8 cellular contexts compared by ENCODE assay signal in genomic region chr19:55585658-55586339, GRCh38. TPM values are rescaled to one million over a fixed set of nuclear protein-coding genes. Genes with fewer than 3 reads are reported as not detected.
DNase-seq lines count a peak whose midpoint lies in the region; TF ChIP-seq lines count a peak whose summit lies in the region.

No MANE protein-coding gene starts in this region.

- TF ChIP-seq CTCF in spleen (IDR thresholded peaks at IDR 0.05 in 8 of 11, conservative IDR thresholded peaks at IDR 0.05 in 3 of 11), result no peak

- intact Hi-C loops in spleen (cut with DNase I; ENCODE audit: low total_unique reads), result no loop called here

- H3K4me3 ChIP-seq in spleen, result peak overlapping the region in 7 of 8 donors; percentile 19 to 71 (median 37)

- in situ Hi-C loops in SK-MEL-5 (cut with HindIII; ENCODE audit: low pct_unique_long_range_greater_than_20kb, low sequenced_read_pairs), result no loop called here
- in situ Hi-C loops in KBM-7 (cut with MboI; ENCODE audit: low pct_unique_long_range_greater_than_20kb, low sequenced_read_pairs), result no loop called here

- TF ChIP-seq POLR2A in spleen (IDR thresholded peaks at IDR 0.05), result no peak

- DNase-seq in AG20443 (ENCODE audit: low spot score) (peak; percentile 51), HT-29 (ENCODE audit: low spot score) (peak; percentile 32), SK-MEL-5 (ENCODE audit: low read depth, low spot score) (peak; percentile 66), islet precursor cell (peak; percentile 90), spleen (peak; percentile 89), superior temporal gyrus (ENCODE audit: extremely low spot score) (no peak), KBM-7 (no peak)
- DNase-seq in central memory CD4-positive, alpha-beta T cell, result peak; percentile 18

- WGBS in spleen, 5 donors, result 3 to 7% (median 4%) methylated on average over 27 to 34 of the region's 36 CpGs

- H3K4me1 ChIP-seq in spleen, result peaks cover 27 to 44% (median 40%) of the 10 kb centered on the region in 6 donors

- H3K27ac ChIP-seq in spleen, result peak overlapping the region in 6 of 8 donors; percentile 7 to 65 (median 46)

- H3K36me3 ChIP-seq in spleen, result no peaks in the 10 kb centered on the region

- H3K9me3 ChIP-seq in spleen, result no peaks in the 10 kb centered on the region

- H3K27me3 ChIP-seq in spleen (replicated peaks in 1 of 7), result peaks cover 0 to 26% (median 0%) of the 10 kb centered on the region in 7 donors

RNA-seq across cellular contexts. Expression of gene ZNF579, which starts 5.2 kb away (rescaled TPM):
- 17.0 and 23.1 TPM in 2 replicates for total RNA-seq in HT-29 (2014; rRNA removed; shearing (Covaris generic))
- total RNA-seq in SK-MEL-5 (2014; rRNA removed; shearing (Covaris generic)), result 2.4 and 3.8 TPM in 2 replicates
- 8.3 and 11.0 TPM in 2 replicates for polyA plus RNA-seq in SK-MEL-5 (2015; cell fraction: cytosol; rRNA removed)
- polyA plus RNA-seq in SK-MEL-5 (2015; cell fraction: nucleus; rRNA removed), result 14.2 and 18.3 TPM in 2 replicates
- 10 to 100 TPM in 2 of 7 donors, 1 to 10 TPM in 4, under 1 TPM in 1; 0.72 to 10.6 (median 6.5) TPM for total RNA-seq in spleen
- polyA plus RNA-seq in spleen, result 1 to 10 TPM; 2.8 to 6.9 (median 3.4) TPM

RNA-seq across cellular contexts. Expression of gene FIZ1, which starts 13.5 kb away (rescaled TPM):
- total RNA-seq in HT-29 (2014; rRNA removed; shearing (Covaris generic)), result 15.9 and 19.2 TPM in 2 replicates
- 1.9 and 5.3 TPM in 2 replicates for total RNA-seq in SK-MEL-5 (2014; rRNA removed; shearing (Covaris generic))
- polyA plus RNA-seq in SK-MEL-5 (2015; cell fraction: cytosol; rRNA removed), result 11.5 and 18.5 TPM in 2 replicates
- 12.3 and 23.2 TPM in 2 replicates for polyA plus RNA-seq in SK-MEL-5 (2015; cell fraction: nucleus; rRNA removed)
- 10 to 100 TPM in 5 of 7 donors, 1 to 10 TPM in 2; 7.6 to 17.3 (median 11.4) TPM for total RNA-seq in spleen
- 10 to 100 TPM in 1 of 3 donors, 1 to 10 TPM in 2; 5.1 to 11.5 (median 7.8) TPM for polyA plus RNA-seq in spleen

RNA-seq across cellular contexts. Expression of gene ZNF524, which starts 14.3 kb away (rescaled TPM):
- 69.6 and 81.2 TPM in 2 replicates for total RNA-seq in HT-29 (2014; rRNA removed; shearing (Covaris generic))
- total RNA-seq in SK-MEL-5 (2014; rRNA removed; shearing (Covaris generic)), result 4.7 and 5.5 TPM in 2 replicates
- 12.9 and 13.0 TPM in 2 replicates for polyA plus RNA-seq in SK-MEL-5 (2015; cell fraction: cytosol; rRNA removed)
- polyA plus RNA-seq in SK-MEL-5 (2015; cell fraction: nucleus; rRNA removed), result 8.7 and 12.1 TPM in 2 replicates
- 10 to 100 TPM; 19.7 to 42.5 (median 23.9) TPM for total RNA-seq in spleen
- 10 to 100 TPM; 33.3 to 57.8 (median 39.2) TPM for polyA plus RNA-seq in spleen

RNA-seq across cellular contexts. Expression of gene ZNF865, which starts 19.6 kb away (rescaled TPM):
- 9.1 and 9.6 TPM in 2 replicates for total RNA-seq in HT-29 (2014; rRNA removed; shearing (Covaris generic))
- 0.69 and 0.85 TPM in 2 replicates for total RNA-seq in SK-MEL-5 (2014; rRNA removed; shearing (Covaris generic))
- 7.4 and 10.0 TPM in 2 replicates for polyA plus RNA-seq in SK-MEL-5 (2015; cell fraction: cytosol; rRNA removed)
- polyA plus RNA-seq in SK-MEL-5 (2015; cell fraction: nucleus; rRNA removed), result 4.5 and 9.0 TPM in 2 replicates
- 10 to 100 TPM; 12.2 to 23.3 (median 17.8) TPM for total RNA-seq in spleen
- polyA plus RNA-seq in spleen, result 10 to 100 TPM in 1 of 3 donors, 1 to 10 TPM in 2; 4.8 to 10.4 (median 5.3) TPM

RNA-seq across cellular contexts. Expression of gene ZNF784, which starts 38.6 kb away (rescaled TPM):
- 17.5 and 19.9 TPM in 2 replicates for total RNA-seq in HT-29 (2014; rRNA removed; shearing (Covaris generic))
- total RNA-seq in SK-MEL-5 (2014; rRNA removed; shearing (Covaris generic)), result 1.7 and 1.8 TPM in 2 replicates
- 1.5 and 1.7 TPM in 2 replicates for polyA plus RNA-seq in SK-MEL-5 (2015; cell fraction: cytosol; rRNA removed)
- polyA plus RNA-seq in SK-MEL-5 (2015; cell fraction: nucleus; rRNA removed), result 1.0 and 3.2 TPM in 2 replicates
- total RNA-seq in spleen, result 1 to 10 TPM; 4.0 to 10.0 (median 7.1) TPM
- polyA plus RNA-seq in spleen, result 1 to 10 TPM; 3.3 to 7.6 (median 5.6) TPM

Comparison
In these comparisons a context has a peak if more than half of its experiments do, and no peak if none do; other contexts are left out.
1. DNase-seq: peak in AG20443 (single experiment), HT-29 (single experiment), SK-MEL-5 (single experiment), central memory CD4-positive, alpha-beta T cell (single experiment), islet precursor cell (single experiment) and spleen (single experiment); none in superior temporal gyrus (single experiment) and KBM-7 (single experiment).